1 cellular context compared by ENCODE assay signal in genomic region chr6:31665501-31666336, GRCh38.
TF ChIP-seq lines count a peak whose summit lies in the region.

Gene CSNK2B (plus strand): TSS chr6:31666080. CDS start chr6:31666832, 752 bp downstream.

TF ChIP-seq in GM12878, 131 proteins besides CTCF, POLR2A, EP300 and RAD21 (continued from another document):
- TF ChIP-seq SPI1 (IDR thresholded peaks at IDR 0.05; ENCODE audit: borderline replicate concordance, insufficient read depth, low read depth, low read length): no peak; the same call in 1 of the 2 replicates
- TF ChIP-seq, protein P1, sequence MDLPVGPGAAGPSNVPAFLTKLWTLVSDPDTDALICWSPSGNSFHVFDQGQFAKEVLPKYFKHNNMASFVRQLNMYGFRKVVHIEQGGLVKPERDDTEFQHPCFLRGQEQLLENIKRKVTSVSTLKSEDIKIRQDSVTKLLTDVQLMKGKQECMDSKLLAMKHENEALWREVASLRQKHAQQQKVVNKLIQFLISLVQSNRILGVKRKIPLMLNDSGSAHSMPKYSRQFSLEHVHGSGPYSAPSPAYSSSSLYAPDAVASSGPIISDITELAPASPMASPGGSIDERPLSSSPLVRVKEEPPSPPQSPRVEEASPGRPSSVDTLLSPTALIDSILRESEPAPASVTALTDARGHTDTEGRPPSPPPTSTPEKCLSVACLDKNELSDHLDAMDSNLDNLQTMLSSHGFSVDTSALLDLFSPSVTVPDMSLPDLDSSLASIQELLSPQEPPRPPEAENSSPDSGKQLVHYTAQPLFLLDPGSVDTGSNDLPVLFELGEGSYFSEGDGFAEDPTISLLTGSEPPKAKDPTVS (IDR thresholded peaks at IDR 0.05; ENCODE audit: low read depth, low read length): no peak
